In genomic region chr13:28375250-28375930, GRCh38 we compare ENCODE assay signal across 15 cellular contexts.
DNase-seq lines count a peak whose midpoint lies in the region; ATAC-seq and TF ChIP-seq lines count a peak whose summit lies in the region.
"Had no signal": no experiment of that assay in that cellular context is flagged by ENCODE, and none has a peak within 500 bp of the region (broad histone marks: within the 10 kb centered on the region; RNA-seq: fewer than 3 reads in every experiment).

No MANE protein-coding gene starts in this region.

- H3K4me2 ChIP-seq in GM23338: no peak overlapping the region
- H3K4me2 ChIP-seq in mesendoderm (ENCODE audit: low read length): no peak overlapping the region

- H3K9me2 ChIP-seq in GM23338 (ENCODE audit: insufficient read depth): no peaks in the 10 kb centered on the region

- peak; percentile 65 for ATAC-seq in GM23338

- H4K20me1 ChIP-seq in GM23338 (replicated peaks; ENCODE audit: insufficient read depth): no peaks in the 10 kb centered on the region

- H3K36me3 ChIP-seq in GM23338 (ENCODE audit: insufficient read depth): no peaks in the 10 kb centered on the region
- no peaks in the 10 kb centered on the region for H3K36me3 ChIP-seq in WERI-Rb-1
- no peaks in the 10 kb centered on the region for H3K36me3 ChIP-seq in mesendoderm (ENCODE audit: control insufficient read depth, insufficient read depth, low read length)
- H3K36me3 ChIP-seq: HAP-1 had no signal

- no peak overlapping the region for H3K18ac ChIP-seq in mesendoderm (ENCODE audit: low read length)

- no peak overlapping the region for H3K9ac ChIP-seq in mesendoderm (ENCODE audit: low read length)

- H4K5ac ChIP-seq in mesendoderm (ENCODE audit: low read length): no peak overlapping the region

- TF ChIP-seq CTCF in GM23338 (conservative IDR thresholded peaks at IDR 0.05; ENCODE audit: low read depth in 2 of 2) (0 out of 4 replicates have a peak, but pooled peaks of 1 of the 2 experiments have one; percentile 10), WERI-Rb-1 (IDR thresholded peaks at IDR 0.05; ENCODE audit: low read depth, low read length) (peak; percentile 30; the same call in 1 of the 2 replicates)

- H2BK15ac ChIP-seq in mesendoderm (replicated peaks; ENCODE audit: low read depth): no peak overlapping the region

- no peaks in the 10 kb centered on the region for H3K9me3 Mint-ChIP-seq in GM23338
- H3K9me3 Mint-ChIP-seq: CD4-positive, CD25-positive, alpha-beta regulatory T cell had no signal

- no peaks in the 10 kb centered on the region for H3K27me3 ChIP-seq in GM23338 (ENCODE audit: insufficient read depth)
- no peaks in the 10 kb centered on the region for H3K27me3 ChIP-seq in WERI-Rb-1 (ENCODE audit: insufficient read depth, low read depth, severe bottlenecking)
- H3K27me3 ChIP-seq in mesendoderm (ENCODE audit: insufficient read depth, low read length, poor library complexity): no peaks in the 10 kb centered on the region

- H3K79me1 ChIP-seq in mesendoderm (ENCODE audit: low read length): no peaks in the 10 kb centered on the region

- peak overlapping the region; percentile 15 for H3K27ac ChIP-seq in GM23338 (ENCODE audit: low read depth)
- peak overlapping the region; percentile 76 for H3K27ac ChIP-seq in WERI-Rb-1
- H3K27ac ChIP-seq in mesendoderm (ENCODE audit: low read depth, low read length): no peak overlapping the region

- H3K4me1 Mint-ChIP-seq in GM23338: peaks cover 40% of the 10 kb centered on the region
- H3K4me1 Mint-ChIP-seq: CD4-positive, CD25-positive, alpha-beta regulatory T cell had no signal

- no peak overlapping the region for H3K4me3 ChIP-seq in GM23338
- H3K4me3 ChIP-seq in WERI-Rb-1 (ENCODE audit: low read depth, low read length): no peak overlapping the region
- no peak overlapping the region for H3K4me3 ChIP-seq in mesendoderm (ENCODE audit: low read length)
- H3K4me3 ChIP-seq: HAP-1 had no signal

- peak overlapping the region; percentile 25; the same call in 1 of the 2 replicates for H3K27ac Mint-ChIP-seq in GM23338
- H3K27ac Mint-ChIP-seq: CD4-positive, CD25-positive, alpha-beta regulatory T cell had no signal

- DNase-seq in D341Med (ENCODE audit: low spot score) (peak; percentile 33), GM23338 (ENCODE audit: low spot score) (no peak), WERI-Rb-1 (peak; percentile 93), mesendoderm (peak; percentile 79), ecto neural progenitor cell (ENCODE audit: low spot score) (no peak), NCI-H2081 (lab: John Stamatoyannopoulos, UW) (no peak), AG08395 (ENCODE audit: low spot score) (no peak)
- DNase-seq: AML-193; Calu3; CD4-positive, CD25-positive, alpha-beta regulatory T cell; EL; IMR-90; NCI-H1417; NCI-H1930 had no signal

- no peak overlapping the region for H2BK5ac ChIP-seq in mesendoderm (ENCODE audit: low read length)

- no CpG with 5 or more reads among the region's 5 CpGs for WGBS in mesendoderm (ENCODE audit: extremely low coverage, insufficient coverage, low lambda C conversion rate)

- peaks cover 7% of the 10 kb centered on the region; the same call in 1 of the 2 replicates for H3F3A ChIP-seq in GM23338 (replicated peaks; ENCODE audit: low read depth)

- H3K4me1 ChIP-seq in GM23338 (ENCODE audit: insufficient read depth) (peaks cover 40% of the 10 kb centered on the region), mesendoderm (ENCODE audit: control insufficient read depth, low read depth, low read length) (no peaks in the 10 kb centered on the region)

- no peaks in the 10 kb centered on the region for H3K9me3 ChIP-seq in WERI-Rb-1 (ENCODE audit: severe bottlenecking)
- H3K9me3 ChIP-seq: HAP-1 had no signal

- no peaks in the 10 kb centered on the region for H3K27me3 Mint-ChIP-seq in GM23338 (ENCODE audit: insufficient read depth, low read depth, poor library complexity)

- no peaks in the 10 kb centered on the region for H3K79me2 ChIP-seq in GM23338 (replicated peaks; ENCODE audit: insufficient read depth)
- no peaks in the 10 kb centered on the region for H3K79me2 ChIP-seq in mesendoderm (ENCODE audit: control insufficient read depth, insufficient read depth, low read length)

- no peak overlapping the region for H3K23ac ChIP-seq in mesendoderm (ENCODE audit: low read length)

- H3K56ac ChIP-seq in mesendoderm (ENCODE audit: low read length): no peak overlapping the region

- H3K36me3 Mint-ChIP-seq in GM23338 (ENCODE audit: low read depth): peaks cover 30% of the 10 kb centered on the region
- H3K36me3 Mint-ChIP-seq: CD4-positive, CD25-positive, alpha-beta regulatory T cell had no signal

- H2BK120ac ChIP-seq in mesendoderm (ENCODE audit: low read depth, low read length): no peak overlapping the region

- H3K4ac ChIP-seq in mesendoderm (ENCODE audit: low read depth, low read length): no peak overlapping the region

- H2AFZ ChIP-seq in GM23338: no peak overlapping the region

- no peak overlapping the region for H3K4me3 Mint-ChIP-seq in GM23338
- H3K4me3 Mint-ChIP-seq: CD4-positive, CD25-positive, alpha-beta regulatory T cell had no signal

- H4K8ac ChIP-seq in mesendoderm (ENCODE audit: low read depth, low read length): no peak overlapping the region

- H2AK5ac ChIP-seq in mesendoderm (ENCODE audit: low read length): no peak overlapping the region

TF ChIP-seq in GM23338, 12 proteins besides CTCF, POLR2A, EP300 and RAD21 (continues in another document):
- TF ChIP-seq ZNF462 (CRISPR knock-in tag; IDR thresholded peaks at IDR 0.05) (no peak), EZH2 (IDR thresholded peaks at IDR 0.05; ENCODE audit: low read depth, unreplicated experiment) (no peak), ZNF331 (CRISPR knock-in tag; IDR thresholded peaks at IDR 0.05; ENCODE audit: low read depth) (no peak), EZH2phosphoT487 (IDR thresholded peaks at IDR 0.05; ENCODE audit: unreplicated experiment) (no peak), CREB1 (CRISPR knock-in tag; IDR thresholded peaks at IDR 0.05; ENCODE audit: low read depth) (no peak), STAT1 (IDR thresholded peaks at IDR 0.05; ENCODE audit: unreplicated experiment) (no peak)

Comparison
In these comparisons a context has a peak if more than half of its experiments do, and no peak if none do; other contexts are left out.
1. DNase-seq: peak in D341Med (single experiment), WERI-Rb-1 (single experiment) and mesendoderm (single experiment); none in GM23338 (single experiment), ecto neural progenitor cell (single experiment), NCI-H2081 (0 of 2) and AG08395 (single experiment).